In the genomic region with DNA sequence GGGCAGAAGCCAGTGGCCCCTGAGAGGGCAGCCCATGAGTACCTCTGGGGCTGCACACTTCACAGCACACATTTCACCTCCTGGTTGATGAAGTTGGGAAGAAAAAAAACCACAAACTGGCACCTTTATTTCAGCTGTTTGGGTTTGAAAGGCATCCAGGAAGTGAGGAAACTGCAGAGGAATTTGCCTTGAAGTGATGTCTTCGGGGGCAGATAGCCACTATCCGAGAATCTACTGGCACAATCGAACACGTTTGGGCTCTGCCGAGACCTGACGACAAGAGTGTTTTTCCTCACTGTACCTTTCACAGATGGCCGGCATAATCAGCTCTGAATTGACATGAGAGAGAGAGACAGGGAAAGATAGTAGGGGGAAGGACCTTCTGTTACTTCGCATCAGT, we compare ENCODE assay signal across 10 cellular contexts. TPM values are rescaled to one million over a fixed set of nuclear protein-coding genes. Genes with fewer than 3 reads are reported as not detected.
DNase-seq lines count a peak whose midpoint lies in the region; ATAC-seq, FAIRE-seq and TF ChIP-seq lines count a peak whose summit lies in the region.
"Had no signal": no experiment of that assay in that cellular context is flagged by ENCODE, and none has a peak within 500 bp of the region (broad histone marks: within the 10 kb centered on the region; RNA-seq: fewer than 3 reads in every experiment).

No MANE protein-coding gene starts in this region.

- DNase-seq in H54 (ENCODE audit: insufficient read length, low spot score) (peak; percentile 35), foreskin fibroblast (peak; percentile 58 to 76), NCI-H526 treated with DMSO at 0.1 percent for 48 hours (lab: John Stamatoyannopoulos, UW) (no peak), natural killer cell (no peak), DMS53 (lab: John Stamatoyannopoulos, UW) (no peak)
- DNase-seq in stimulated activated effector memory CD8-positive, alpha-beta T cell treated with anti-CD3 and anti-CD28 coated beads, Interleukin-12 subunit alpha, Interleukin-12 subunit beta, amount 100 ng/mL, for 72 hours (ENCODE audit: low spot score in 2 of 2) = no peak
- DNase-seq in activated CD4-positive, alpha-beta T cell treated with anti-CD3 and anti-CD28 coated beads for 1 hour = no peak
- DNase-seq: activated CD4-positive, alpha-beta T cell treated with anti-CD3 and anti-CD28 coated beads for 48 hours; NCI-H446 treated with DMSO at 0.1 percent for 48 hours had no signal

- FAIRE-seq in H54 (lab: Jason Lieb, UNC) = peak; percentile 72

- H3K27ac Mint-ChIP-seq in stimulated activated effector memory CD8-positive, alpha-beta T cell treated with anti-CD3 and anti-CD28 coated beads, Interleukin-12 subunit alpha, Interleukin-12 subunit beta, amount 100 ng/mL, for 72 hours = peak overlapping the region; percentile 63
- no peak overlapping the region for H3K27ac Mint-ChIP-seq in natural killer cell

- H3K4me3 ChIP-seq in foreskin fibroblast (ENCODE audit: low read depth in 1 of 2, low read length in 2 of 2) = no peak overlapping the region

- H3K4me3 Mint-ChIP-seq in stimulated activated effector memory CD8-positive, alpha-beta T cell treated with anti-CD3 and anti-CD28 coated beads, Interleukin-12 subunit alpha, Interleukin-12 subunit beta, amount 100 ng/mL, for 72 hours = no peak overlapping the region
- no peak overlapping the region for H3K4me3 Mint-ChIP-seq in natural killer cell

- peaks cover 37% of the 10 kb centered on the region for H3K4me1 Mint-ChIP-seq in stimulated activated effector memory CD8-positive, alpha-beta T cell treated with anti-CD3 and anti-CD28 coated beads, Interleukin-12 subunit alpha, Interleukin-12 subunit beta, amount 100 ng/mL, for 72 hours
- peaks cover 10 to 25% of the 10 kb centered on the region in 2 donors for H3K4me1 Mint-ChIP-seq in natural killer cell

- no peak for TF ChIP-seq POLR2A in H54 (IDR thresholded peaks at IDR 0.05; ENCODE audit: low read depth, low read length)

- H3K27me3 Mint-ChIP-seq in natural killer cell (ENCODE audit: low read depth in 2 of 2) = peaks cover 6 to 22% of the 10 kb centered on the region in 2 donors

- TF ChIP-seq CTCF in foreskin fibroblast (IDR thresholded peaks at IDR 0.05; ENCODE audit: low read depth, low read length) = no peak
- no peak for TF ChIP-seq CTCF in natural killer cell (IDR thresholded peaks at IDR 0.05)

- H3K9me3 Mint-ChIP-seq in stimulated activated effector memory CD8-positive, alpha-beta T cell treated with anti-CD3 and anti-CD28 coated beads, Interleukin-12 subunit alpha, Interleukin-12 subunit beta, amount 100 ng/mL, for 72 hours = no peaks in the 10 kb centered on the region
- no peaks in the 10 kb centered on the region for H3K9me3 Mint-ChIP-seq in natural killer cell

- intact Hi-C loops in natural killer cell (cut with micrococcal nuclease) = no loop called here

- H3K36me3 Mint-ChIP-seq in stimulated activated effector memory CD8-positive, alpha-beta T cell treated with anti-CD3 and anti-CD28 coated beads, Interleukin-12 subunit alpha, Interleukin-12 subunit beta, amount 100 ng/mL, for 72 hours = peaks cover 6% of the 10 kb centered on the region
- H3K36me3 Mint-ChIP-seq in natural killer cell = no peaks in the 10 kb centered on the region

- ATAC-seq in SK-N-SH treated with all-trans-retinoic acid at 6 μM for 48 hours (peak; percentile 50), natural killer cell (no peak)
- no peak for ATAC-seq in stimulated activated effector memory CD8-positive, alpha-beta T cell treated with anti-CD3 and anti-CD28 coated beads, Interleukin-12 subunit alpha, Interleukin-12 subunit beta, amount 100 ng/mL, for 72 hours

TF ChIP-seq in SK-N-SH treated with all-trans-retinoic acid at 6 μM for 48 hours, 23 proteins besides CTCF, POLR2A, EP300 and RAD21:
- TF ChIP-seq ZFP3 (CRISPR knock-in tag; IDR thresholded peaks at IDR 0.05) = no peak
- no peak for TF ChIP-seq ARNTL (CRISPR knock-in tag; IDR thresholded peaks at IDR 0.05; ENCODE audit: borderline replicate concordance, low read depth)
- no peak for TF ChIP-seq TCF4 (CRISPR knock-in tag; IDR thresholded peaks at IDR 0.05; ENCODE audit: borderline replicate concordance)
- TF ChIP-seq SNAI2 (CRISPR knock-in tag; IDR thresholded peaks at IDR 0.05) = no peak
- no peak for TF ChIP-seq BACH2 (CRISPR knock-in tag; IDR thresholded peaks at IDR 0.05; ENCODE audit: borderline replicate concordance)
- no peak for TF ChIP-seq ISL1 (CRISPR knock-in tag; IDR thresholded peaks at IDR 0.05)
- TF ChIP-seq, protein P1, sequence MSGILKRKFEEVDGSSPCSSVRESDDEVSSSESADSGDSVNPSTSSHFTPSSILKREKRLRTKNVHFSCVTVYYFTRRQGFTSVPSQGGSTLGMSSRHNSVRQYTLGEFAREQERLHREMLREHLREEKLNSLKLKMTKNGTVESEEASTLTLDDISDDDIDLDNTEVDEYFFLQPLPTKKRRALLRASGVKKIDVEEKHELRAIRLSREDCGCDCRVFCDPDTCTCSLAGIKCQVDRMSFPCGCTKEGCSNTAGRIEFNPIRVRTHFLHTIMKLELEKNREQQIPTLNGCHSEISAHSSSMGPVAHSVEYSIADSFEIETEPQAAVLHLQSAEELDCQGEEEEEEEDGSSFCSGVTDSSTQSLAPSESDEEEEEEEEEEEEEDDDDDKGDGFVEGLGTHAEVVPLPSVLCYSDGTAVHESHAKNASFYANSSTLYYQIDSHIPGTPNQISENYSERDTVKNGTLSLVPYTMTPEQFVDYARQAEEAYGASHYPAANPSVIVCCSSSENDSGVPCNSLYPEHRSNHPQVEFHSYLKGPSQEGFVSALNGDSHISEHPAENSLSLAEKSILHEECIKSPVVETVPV (CRISPR knock-in tag; IDR thresholded peaks at IDR 0.05) = no peak
- TF ChIP-seq PPARA (CRISPR knock-in tag; IDR thresholded peaks at IDR 0.05; ENCODE audit: borderline replicate concordance) = no peak
- TF ChIP-seq TOX (CRISPR knock-in tag; IDR thresholded peaks at IDR 0.05; ENCODE audit: borderline replicate concordance) = no peak
TF ChIP-seq in SK-N-SH treated with all-trans-retinoic acid at 6 μM for 48 hours: peak in this region for 0.

RNA-seq across cellular contexts. Expression of gene LRIG1, which starts 59.7 kb away (rescaled TPM):
- 10 to 100 TPM in 1 of 3 donors, 1 to 10 TPM in 2; 5.5 to 10.6 (median 8.5) TPM for total RNA-seq in natural killer cell

Comparison
In these comparisons a context has a peak if more than half of its experiments do, and no peak if none do; other contexts are left out.
1. DNase-seq: peak in H54 (single experiment) and foreskin fibroblast (2 of 2); none in stimulated activated effector memory CD8-positive, alpha-beta T cell treated with anti-CD3 and anti-CD28 coated beads, Interleukin-12 subunit alpha, Interleukin-12 subunit beta, amount 100 ng/mL, for 72 hours (0 of 2), NCI-H526 treated with DMSO at 0.1 percent for 48 hours (single experiment), natural killer cell (single experiment), DMS53 (single experiment) and activated CD4-positive, alpha-beta T cell treated with anti-CD3 and anti-CD28 coated beads for 1 hour (single experiment).